Comparison of ENCODE assay signal across 9 cellular contexts in genomic region chr3:125437631-125438435, GRCh38.
DNase-seq lines count a peak whose midpoint lies in the region; ATAC-seq, FAIRE-seq and TF ChIP-seq lines count a peak whose summit lies in the region.
"Had no signal": no experiment of that assay in that cellular context is flagged by ENCODE, and none has a peak within 500 bp of the region (broad histone marks: within the 10 kb centered on the region; RNA-seq: fewer than 3 reads in every experiment).

No MANE protein-coding gene starts in this region.

- H3K27me3 ChIP-seq in trophoblast cell (ENCODE audit: insufficient read depth, low read length), result no peaks in the 10 kb centered on the region
- no peaks in the 10 kb centered on the region for H3K27me3 ChIP-seq in upper lobe of right lung

- no peaks in the 10 kb centered on the region for H3K4me1 Mint-ChIP-seq in activated naive CD4-positive, alpha-beta T cell treated with anti-CD3 and anti-CD28 coated beads for 36 hours (ENCODE audit: low read depth)
- H3K4me1 Mint-ChIP-seq in glutamatergic neuron (ENCODE audit: low read depth, unreplicated experiment), result no peaks in the 10 kb centered on the region

- CTCF ChIA-PET in A549 (lab: Yijun Ruan, JAX), result interaction anchor here (0.6 to 8.8 kb wide), 21 partner anchors 9 to 1566 kb away, joined by 3 to 96 read pairs (median 4); no protein-coding TSS in a partner anchor
- CTCF ChIA-PET in activated naive CD4-positive, alpha-beta T cell treated with anti-CD3 and anti-CD28 coated beads for 36 hours (lab: Charles Lee), result interaction anchor here (0.6 to 2.7 kb wide), 12 partner anchors 17 to 653 kb away, joined by 3 to 11 read pairs (median 3); no protein-coding TSS in a partner anchor

- no peak overlapping the region for H3K18ac ChIP-seq in trophoblast cell (ENCODE audit: low read length)

- no peaks in the 10 kb centered on the region for H3K27me3 Mint-ChIP-seq in activated naive CD4-positive, alpha-beta T cell treated with anti-CD3 and anti-CD28 coated beads for 36 hours (ENCODE audit: low read depth)
- no peaks in the 10 kb centered on the region for H3K27me3 Mint-ChIP-seq in glutamatergic neuron (ENCODE audit: unreplicated experiment)

- H3K79me2 ChIP-seq in trophoblast cell (ENCODE audit: control insufficient read depth, insufficient read depth, low read length, poor library complexity), result no peaks in the 10 kb centered on the region

- no peak overlapping the region for H3K9ac ChIP-seq in trophoblast cell (ENCODE audit: low read length)

- peaks cover 2% of the 10 kb centered on the region for H3K36me3 Mint-ChIP-seq in activated naive CD4-positive, alpha-beta T cell treated with anti-CD3 and anti-CD28 coated beads for 36 hours (ENCODE audit: low read depth)
- peaks cover 8% of the 10 kb centered on the region for H3K36me3 Mint-ChIP-seq in glutamatergic neuron (ENCODE audit: unreplicated experiment)

- intact Hi-C loops in activated naive CD4-positive, alpha-beta T cell treated with anti-CD3 and anti-CD28 coated beads for 36 hours (cut with micrococcal nuclease), result loop anchor here (1.0 to 5.0 kb wide), 7 partner anchors 61 to 675 kb away; partner anchors contain the start of genes SLC12A8 and ZNF148
- intact Hi-C loops in upper lobe of right lung (cut with DNase I), result loop anchor here (10.0 kb wide), 2 partner anchors 443 to 503 kb away; partner anchors contain the start of gene MUC13

- TF ChIP-seq POLR2A in A549 (IDR thresholded peaks at IDR 0.05; ENCODE audit: low read length), result no peak
- TF ChIP-seq POLR2A in GM12891 (IDR thresholded peaks at IDR 0.05; ENCODE audit: low read depth, low read length), result no peak

- H3K9me3 Mint-ChIP-seq in activated naive CD4-positive, alpha-beta T cell treated with anti-CD3 and anti-CD28 coated beads for 36 hours, result no peaks in the 10 kb centered on the region
- H3K9me3 Mint-ChIP-seq in glutamatergic neuron (ENCODE audit: unreplicated experiment), result peaks cover 4% of the 10 kb centered on the region

- H3K4ac ChIP-seq in trophoblast cell (ENCODE audit: low read depth, low read length), result no peak overlapping the region

- POLR2A ChIA-PET in A549 (lab: Yijun Ruan, JAX), result no interaction called here

- H2BK120ac ChIP-seq in trophoblast cell (ENCODE audit: insufficient read depth, low read length, poor library complexity), result no peak overlapping the region

- H3K14ac ChIP-seq in trophoblast cell (ENCODE audit: low read length), result no peak overlapping the region

- no peak overlapping the region for H3K23ac ChIP-seq in trophoblast cell (ENCODE audit: low read length)

- H4K12ac ChIP-seq in trophoblast cell (ENCODE audit: low read depth, low read length), result no peak overlapping the region

- ATAC-seq in A549 (peak in 1 of 2 experiments; percentile 72; a peak in 3 of 6 replicates), upper lobe of right lung (peak; percentile 78), GM18873 (IDR thresholded peaks at IDR 0.05; ENCODE audit: low FRiP score, unreplicated experiment) (no peak)

- no peak overlapping the region for H2BK5ac ChIP-seq in trophoblast cell (ENCODE audit: low read depth, low read length, poor library complexity)

- no peak overlapping the region for H3K4me2 ChIP-seq in A549
- no peak overlapping the region for H3K4me2 ChIP-seq in trophoblast cell (ENCODE audit: low read length)

- TF ChIP-seq CTCF in A549 (IDR thresholded peaks at IDR 0.05) (peak; percentile 85), glutamatergic neuron (IDR thresholded peaks at IDR 0.05; ENCODE audit: partially characterized antibody, unreplicated experiment) (peak; percentile 97), upper lobe of right lung (IDR thresholded peaks at IDR 0.05) (peak; percentile 99)

- no peak overlapping the region for H3K4me3 Mint-ChIP-seq in activated naive CD4-positive, alpha-beta T cell treated with anti-CD3 and anti-CD28 coated beads for 36 hours
- no peak overlapping the region for H3K4me3 Mint-ChIP-seq in glutamatergic neuron (ENCODE audit: unreplicated experiment)

- H3K9me3 ChIP-seq in A549 (no peaks in the 10 kb centered on the region), trophoblast cell (ENCODE audit: insufficient read depth, low read depth, low read length) (no peaks in the 10 kb centered on the region), upper lobe of right lung (no peaks in the 10 kb centered on the region)

- H2BK12ac ChIP-seq in trophoblast cell (ENCODE audit: low read length), result no peak overlapping the region

- H2AK5ac ChIP-seq in trophoblast cell (ENCODE audit: low read length), result no peak overlapping the region

- H3K27ac Mint-ChIP-seq in activated naive CD4-positive, alpha-beta T cell treated with anti-CD3 and anti-CD28 coated beads for 36 hours, result no peak overlapping the region
- no peak overlapping the region for H3K27ac Mint-ChIP-seq in glutamatergic neuron (ENCODE audit: unreplicated experiment)

- no peak overlapping the region for H4K91ac ChIP-seq in trophoblast cell (ENCODE audit: low read depth, low read length)

- H3K27ac ChIP-seq in A549 (no peak overlapping the region), trophoblast cell (ENCODE audit: low read depth, low read length) (no peak overlapping the region), upper lobe of right lung (no peak overlapping the region)
- H3K27ac ChIP-seq: skin epidermis had no signal

- no peak overlapping the region for H4K8ac ChIP-seq in trophoblast cell (ENCODE audit: low read depth, low read length)

- H3K4me1 ChIP-seq in A549, result no peaks in the 10 kb centered on the region
- H3K4me1 ChIP-seq in trophoblast cell (ENCODE audit: control insufficient read depth in 1 of 2, insufficient read depth in 2 of 2, low read length in 2 of 2), result peaks cover 5 to 8% of the 10 kb centered on the region in 2 experiments
- H3K4me1 ChIP-seq in upper lobe of right lung, result no peaks in the 10 kb centered on the region

- TF ChIP-seq EP300 in A549 (IDR thresholded peaks at IDR 0.05), result no peak

- H3K4me3 ChIP-seq in A549 (no peak overlapping the region), trophoblast cell (ENCODE audit: low read depth, low read length) (no peak overlapping the region), upper lobe of right lung (no peak overlapping the region)
- H3K4me3 ChIP-seq: skin epidermis had no signal

- H2AFZ ChIP-seq in trophoblast cell (ENCODE audit: insufficient read depth, low read length, poor library complexity), result no peak overlapping the region

- TF ChIP-seq RAD21 in A549 (conservative IDR thresholded peaks at IDR 0.05 in 1 of 2, IDR thresholded peaks at IDR 0.05 in 1 of 2), result peak; percentile 81 to 82

- 55% methylated on average over 9 of the region's 9 CpGs for WGBS in A549 (ENCODE audit: missing lambda C conversion rate)
- no CpG with 5 or more reads among the region's 9 CpGs for WGBS in trophoblast cell (ENCODE audit: extremely low coverage, insufficient coverage, insufficient read length)

- H3K36me3 ChIP-seq in trophoblast cell (ENCODE audit: control insufficient read depth in 1 of 2, insufficient read depth in 2 of 2, low read length in 2 of 2) (no peaks in the 10 kb centered on the region), upper lobe of right lung (no peaks in the 10 kb centered on the region)

- DNase-seq in A549 (ENCODE audit: low read depth in 1 of 2, low spot score in 1 of 2) (peak; percentile 15 to 22), GM12891 (ENCODE audit: insufficient read length, low spot score) (no peak), RPMI7951 (ENCODE audit: low read depth) (peak; percentile 40), glutamatergic neuron (peak; percentile 66), trophoblast cell (peak; percentile 35 to 81), upper lobe of right lung (no peak)
- DNase-seq in activated naive CD4-positive, alpha-beta T cell treated with anti-CD3 and anti-CD28 coated beads for 36 hours, result peak; percentile 70

- FAIRE-seq in A549 (lab: Jason Lieb, UNC), result no peak
- FAIRE-seq in GM12891 (lab: Jason Lieb, UNC), result peak; percentile 58

- no peaks in the 10 kb centered on the region for H3K79me1 ChIP-seq in trophoblast cell (ENCODE audit: low read length)

TF ChIP-seq in A549, 52 proteins besides CTCF, POLR2A, EP300 and RAD21:
- TF ChIP-seq EHF (CRISPR knock-in tag; IDR thresholded peaks at IDR 0.05) (no peak), SMC3 (IDR thresholded peaks at IDR 0.05) (peak; percentile 85)
TF ChIP-seq in A549: peak in this region for 1.

TF ChIP-seq in GM12891, 5 proteins besides CTCF, POLR2A, EP300 and RAD21:
- TF ChIP-seq POU2F2 (IDR thresholded peaks at IDR 0.05; ENCODE audit: low read depth, low read length) (no peak), PAX5 (IDR thresholded peaks at IDR 0.05; ENCODE audit: insufficient read depth, low read length, severe bottlenecking) (no peak), SPI1 (IDR thresholded peaks at IDR 0.05; ENCODE audit: low read depth, low read length) (no peak), TAF1 (IDR thresholded peaks at IDR 0.05; ENCODE audit: low read depth, low read length) (no peak), POLR2AphosphoS5 (IDR thresholded peaks at IDR 0.05; ENCODE audit: low read depth, low read length) (no peak)

Comparison
In these comparisons a context has a peak if more than half of its experiments do, and no peak if none do; other contexts are left out.
1. DNase-seq: peak in A549 (2 of 2), RPMI7951 (single experiment), activated naive CD4-positive, alpha-beta T cell treated with anti-CD3 and anti-CD28 coated beads for 36 hours (single experiment), glutamatergic neuron (single experiment) and trophoblast cell (2 of 2); none in GM12891 (single experiment) and upper lobe of right lung (single experiment).
2. Peak in every context shown above with its lines, with median percentiles within 50 percentile points of each other: CTCF ChIP-seq.